Comparison of ENCODE assay signal across 11 cellular contexts in the genomic region with DNA sequence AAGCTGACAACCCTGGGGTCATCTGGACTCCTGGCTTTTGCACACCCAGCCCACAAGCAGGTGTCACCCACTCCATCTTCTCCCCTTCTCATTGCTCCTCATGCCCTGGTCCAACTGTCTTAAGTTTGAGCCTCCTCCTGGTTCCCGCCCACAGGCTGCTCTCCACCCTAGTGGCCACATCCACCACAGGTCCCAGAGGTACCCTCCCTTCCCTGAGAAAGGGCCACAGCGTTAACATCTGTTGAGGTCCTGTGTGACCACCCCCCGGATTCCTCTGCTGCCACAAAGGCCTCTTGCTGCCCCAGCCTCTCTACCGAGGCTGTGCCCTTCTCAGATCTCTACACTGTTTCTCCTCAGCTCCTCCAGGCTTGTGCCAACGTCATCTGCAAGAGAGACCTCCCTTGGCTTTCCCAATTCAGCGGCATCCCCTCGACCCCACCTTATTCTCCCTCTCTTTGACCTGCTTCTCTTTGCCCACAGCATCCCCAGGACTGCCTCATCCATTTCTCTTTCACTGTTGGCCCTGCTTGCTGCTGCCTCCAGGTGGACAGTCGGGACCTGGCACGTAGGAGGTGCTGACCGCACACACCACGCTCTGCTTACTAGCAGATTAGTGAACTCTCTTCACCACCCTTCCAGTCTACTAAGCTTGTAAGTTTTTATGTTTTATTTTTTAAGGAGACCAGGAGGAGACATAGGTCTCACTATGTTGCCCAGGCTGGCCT. TPM values are rescaled to one million over a fixed set of nuclear protein-coding genes. Genes with fewer than 3 reads are reported as not detected.
DNase-seq lines count a peak whose midpoint lies in the region; ATAC-seq and TF ChIP-seq lines count a peak whose summit lies in the region.
"Had no signal": no experiment of that assay in that cellular context is flagged by ENCODE, and none has a peak within 500 bp of the region (broad histone marks: within the 10 kb centered on the region; RNA-seq: fewer than 3 reads in every experiment).

No MANE protein-coding gene starts in this region.

- H3K18ac ChIP-seq in neuronal stem cell (ENCODE audit: low read length) = no peak overlapping the region

- H2BK15ac ChIP-seq in neuronal stem cell (ENCODE audit: low read length) = no peak overlapping the region

- H3K27me3 Mint-ChIP-seq in activated T-cell treated with anti-CD3 and anti-CD28 coated beads, Interleukin-2, amount 50 U/mL, for 24 hours = no peaks in the 10 kb centered on the region
- peaks cover 13% of the 10 kb centered on the region for H3K27me3 Mint-ChIP-seq in endothelial cell (ENCODE audit: unreplicated experiment)

- WGBS in neuronal stem cell (ENCODE audit: extremely low coverage in 2 of 2, insufficient read length in 2 of 2, insufficient replicate concordance in 1 of 2), 2 donors = no CpG with 5 or more reads among the region's 11 CpGs

- H3K14ac ChIP-seq in neuronal stem cell (ENCODE audit: low read length) = no peak overlapping the region

- no peak for TF ChIP-seq POLR2A in NB4 (IDR thresholded peaks at IDR 0.05; ENCODE audit: extremely low read depth, insufficient read length)

- peaks cover 2 to 4% of the 10 kb centered on the region in 2 donors for H3K4me1 ChIP-seq in neuronal stem cell (ENCODE audit: control insufficient read depth in 2 of 2, insufficient read depth in 1 of 2, low read depth in 1 of 2, low read length in 2 of 2)

- peaks cover 20% of the 10 kb centered on the region for H3K4me1 Mint-ChIP-seq in activated T-cell treated with anti-CD3 and anti-CD28 coated beads, Interleukin-2, amount 50 U/mL, for 24 hours (ENCODE audit: low read depth)
- no peaks in the 10 kb centered on the region for H3K4me1 Mint-ChIP-seq in endothelial cell (ENCODE audit: unreplicated experiment)

- no peak overlapping the region for H3K23ac ChIP-seq in neuronal stem cell (ENCODE audit: low read depth, low read length, poor library complexity)

- H3K9me3 ChIP-seq in neuronal stem cell (replicated peaks in 1 of 2; ENCODE audit: control insufficient read depth in 2 of 2, insufficient read depth in 1 of 2, low read depth in 1 of 2, low read length in 2 of 2) = no peaks in the 10 kb centered on the region

- H4K91ac ChIP-seq in neuronal stem cell (ENCODE audit: low read depth, low read length, poor library complexity) = no peak overlapping the region

- H2AK5ac ChIP-seq in neuronal stem cell (ENCODE audit: low read depth, low read length) = no peak overlapping the region

- H2AFZ ChIP-seq in neuronal stem cell (ENCODE audit: low read length) = no peak overlapping the region

- H4K8ac ChIP-seq in neuronal stem cell (ENCODE audit: low read depth, low read length) = no peak overlapping the region

- peak overlapping the region; percentile 22 for H3K27ac Mint-ChIP-seq in activated T-cell treated with anti-CD3 and anti-CD28 coated beads, Interleukin-2, amount 50 U/mL, for 24 hours
- H3K27ac Mint-ChIP-seq in endothelial cell (ENCODE audit: unreplicated experiment) = no peak overlapping the region

- peaks cover 48 to 87% of the 10 kb centered on the region in 2 donors for H3K36me3 ChIP-seq in neuronal stem cell (replicated peaks in 1 of 2; ENCODE audit: control insufficient read depth in 2 of 2, insufficient read depth in 2 of 2, low read length in 2 of 2)

- no peak overlapping the region for H3K4me2 ChIP-seq in neuronal stem cell (ENCODE audit: insufficient read depth, low read length, poor library complexity, severe bottlenecking)

- TF ChIP-seq CTCF in NB4 (IDR thresholded peaks at IDR 0.05; ENCODE audit: low read depth, low read length) (peak; percentile 24), endothelial cell (IDR thresholded peaks at IDR 0.05; ENCODE audit: unreplicated experiment) (no peak)

- no peak overlapping the region for H2BK12ac ChIP-seq in neuronal stem cell (ENCODE audit: low read length)

- DNase-seq in activated T-cell treated with anti-CD3 and anti-CD28 coated beads, Interleukin-2, amount 50 U/mL, for 24 hours = no peak
- DNase-seq in activated T-cell treated with anti-CD3 and anti-CD28 coated beads for 4 hours = no peak
- peak; percentile 52 for DNase-seq in NB4 (ENCODE audit: low read depth)
- DNase-seq in endothelial cell (ENCODE audit: low spot score) = peak; percentile 23
- no peak for DNase-seq in neuronal stem cell (ENCODE audit: low spot score)
- DNase-seq in NCI-H524 treated with DMSO at 0.1 percent for 48 hours (lab: John Stamatoyannopoulos, UW) = no peak
- no peak for DNase-seq in NCI-H1694 treated with DMSO at 0.1 percent for 48 hours (lab: John Stamatoyannopoulos, UW)
- DNase-seq: NCI-H1417, occipital lobe, SW 1271 had no signal

- no peak overlapping the region for H3K4me3 Mint-ChIP-seq in activated T-cell treated with anti-CD3 and anti-CD28 coated beads, Interleukin-2, amount 50 U/mL, for 24 hours
- peak overlapping the region; percentile 34 for H3K4me3 Mint-ChIP-seq in endothelial cell (ENCODE audit: unreplicated experiment)

- no peak overlapping the region for H3K4ac ChIP-seq in neuronal stem cell (ENCODE audit: low read length)

- peak overlapping the region; percentile 6 for H3K9ac ChIP-seq in neuronal stem cell (ENCODE audit: low read depth, low read length, poor library complexity)

- no peaks in the 10 kb centered on the region for H3K27me3 ChIP-seq in neuronal stem cell (ENCODE audit: control insufficient read depth in 3 of 3, insufficient read depth in 3 of 3, low read depth in 1 of 3, low read length in 3 of 3)

- no peaks in the 10 kb centered on the region for H3K9me3 Mint-ChIP-seq in activated T-cell treated with anti-CD3 and anti-CD28 coated beads, Interleukin-2, amount 50 U/mL, for 24 hours
- no peaks in the 10 kb centered on the region for H3K9me3 Mint-ChIP-seq in endothelial cell (ENCODE audit: unreplicated experiment)

- H3K4me3 ChIP-seq in NB4 (ENCODE audit: low read depth, low read length) = no peak overlapping the region
- no peak overlapping the region for H3K4me3 ChIP-seq in neuronal stem cell (ENCODE audit: low read length in 2 of 2)

- H2BK120ac ChIP-seq in neuronal stem cell (ENCODE audit: low read depth, low read length) = no peak overlapping the region

- peaks cover 95% of the 10 kb centered on the region for H3K36me3 Mint-ChIP-seq in activated T-cell treated with anti-CD3 and anti-CD28 coated beads, Interleukin-2, amount 50 U/mL, for 24 hours (ENCODE audit: low read depth)
- peaks cover 30% of the 10 kb centered on the region for H3K36me3 Mint-ChIP-seq in endothelial cell (ENCODE audit: low read depth, unreplicated experiment)

- no peaks in the 10 kb centered on the region for H3K79me1 ChIP-seq in neuronal stem cell (ENCODE audit: low read depth, low read length)

- no peak overlapping the region for H2BK5ac ChIP-seq in neuronal stem cell (ENCODE audit: low read length)

- no peak overlapping the region for H3K27ac ChIP-seq in neuronal stem cell (replicated peaks; ENCODE audit: low read length)

- no peak for ATAC-seq in GM19452 (IDR thresholded peaks at IDR 0.05; ENCODE audit: unreplicated experiment)

RNA-seq across cellular contexts. Expression of gene SUGP2, which starts 33.3 kb away (rescaled TPM):
- total RNA-seq in endothelial cell (ENCODE audit: unreplicated experiment) = 109 TPM
- polyA plus RNA-seq in neuronal stem cell (2013, experiment 1 of 2) = 103 TPM
- polyA plus RNA-seq in neuronal stem cell (2013, experiment 2 of 2) = 101 TPM

RNA-seq across cellular contexts. Expression of gene ARMC6, which starts 33.3 kb away (rescaled TPM):
- total RNA-seq in endothelial cell (ENCODE audit: unreplicated experiment) = 25.9 TPM
- polyA plus RNA-seq in neuronal stem cell (2013, experiment 1 of 2) = 15.0 TPM
- polyA plus RNA-seq in neuronal stem cell (2013, experiment 2 of 2) = 14.5 TPM

RNA-seq across cellular contexts. Expression of gene HOMER3, which starts 59.0 kb away (rescaled TPM):
- total RNA-seq in endothelial cell (ENCODE audit: unreplicated experiment) = 222 TPM
- polyA plus RNA-seq in neuronal stem cell (2013, experiment 1 of 2) = 58.3 TPM
- 56.2 TPM for polyA plus RNA-seq in neuronal stem cell (2013, experiment 2 of 2)

Comparison
In these comparisons a context has a peak if more than half of its experiments do, and no peak if none do; other contexts are left out.
1. DNase-seq: peak in NB4 (single experiment) and endothelial cell (single experiment); none in activated T-cell treated with anti-CD3 and anti-CD28 coated beads, Interleukin-2, amount 50 U/mL, for 24 hours (single experiment), activated T-cell treated with anti-CD3 and anti-CD28 coated beads for 4 hours (single experiment), neuronal stem cell (single experiment), NCI-H524 treated with DMSO at 0.1 percent for 48 hours (single experiment) and NCI-H1694 treated with DMSO at 0.1 percent for 48 hours (single experiment).